Comparison of ENCODE assay signal across 15 cellular contexts in the genomic region with DNA sequence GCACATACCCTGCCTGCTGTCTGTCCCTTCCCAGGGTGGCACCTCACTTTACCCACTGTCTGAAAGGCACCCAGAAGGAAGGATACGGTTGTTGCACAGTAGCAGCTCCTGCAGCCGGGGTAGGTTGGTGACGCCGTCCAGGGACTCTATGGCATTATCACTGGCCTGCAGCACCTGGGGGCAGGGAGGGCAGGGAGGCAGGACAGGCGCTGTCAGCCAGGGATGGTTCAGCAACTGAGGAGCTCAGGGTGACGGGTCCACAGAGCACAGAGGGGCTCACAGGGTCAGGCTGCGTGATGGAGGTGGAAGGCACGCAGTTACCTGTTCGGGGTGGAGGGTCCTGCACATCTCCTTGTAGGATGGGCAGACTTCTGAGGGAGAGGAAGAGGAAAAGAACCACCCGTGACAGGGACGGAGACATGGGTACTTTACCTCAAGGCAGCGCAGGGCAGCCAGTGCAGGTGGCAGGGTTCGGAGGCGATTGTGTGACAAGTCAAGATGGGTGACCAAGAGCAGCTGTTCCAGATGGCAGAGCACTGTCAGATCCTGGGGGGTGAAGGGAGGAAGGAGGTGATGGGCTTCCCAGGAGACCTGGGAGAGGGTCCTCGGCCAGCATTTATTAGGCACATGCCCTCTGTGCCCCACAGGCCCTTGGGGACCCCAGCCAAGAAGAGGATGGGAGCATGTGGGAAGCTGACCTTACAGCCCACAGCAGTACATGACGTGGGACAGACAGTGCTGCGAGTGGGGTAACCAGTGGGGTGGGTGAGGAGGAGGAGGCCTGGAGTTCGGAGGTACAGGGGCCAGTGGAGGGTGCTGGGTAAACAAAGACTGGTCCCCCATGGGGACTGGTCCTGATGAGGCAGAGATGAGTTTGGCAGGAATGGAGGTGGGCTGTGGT. TPM values are rescaled to one million over a fixed set of nuclear protein-coding genes. Genes with fewer than 3 reads are reported as not detected.
DNase-seq lines count a peak whose midpoint lies in the region; ATAC-seq lines count a peak whose summit lies in the region.
"Had no signal": no experiment of that assay in that cellular context is flagged by ENCODE, and none has a peak within 500 bp of the region (broad histone marks: within the 10 kb centered on the region; RNA-seq: fewer than 3 reads in every experiment).

No MANE protein-coding gene starts in this region.

- H3K9me3 Mint-ChIP-seq in activated T-helper 1 cell treated with anti-CD3 and anti-CD28 coated beads, Interleukin-12 subunit alpha, Interleukin-12 subunit beta, Interleukin-2, Interleukin-4 antibody, amounts not matched to agents 30 ng/mL and 10 ng/mL and 1 ng/mL, durations not matched to agents 14 hours and 24 hours and 36 hours, result no peaks in the 10 kb centered on the region
- H3K9me3 Mint-ChIP-seq in immature natural killer cell, result no peaks in the 10 kb centered on the region
- no peaks in the 10 kb centered on the region for H3K9me3 Mint-ChIP-seq in stimulated activated memory B cell treated with anti-CD40 and anti-IgM and Interleukin-4, amounts not matched to agents 10 μg/mL and 1 μg/mL and 100 μg/mL, for 72 hours
- H3K9me3 Mint-ChIP-seq: CD8-positive, alpha-beta memory T cell had no signal

- no peak overlapping the region for H3K27ac Mint-ChIP-seq in activated T-helper 1 cell treated with anti-CD3 and anti-CD28 coated beads, Interleukin-12 subunit alpha, Interleukin-12 subunit beta, Interleukin-2, Interleukin-4 antibody, amounts not matched to agents 30 ng/mL and 10 ng/mL and 1 ng/mL, durations not matched to agents 14 hours and 24 hours and 36 hours
- H3K27ac Mint-ChIP-seq in immature natural killer cell, result peak overlapping the region in 4 of 6 donors; percentile 29 to 74 (median 58)
- H3K27ac Mint-ChIP-seq in stimulated activated memory B cell treated with anti-CD40 and anti-IgM and Interleukin-4, amounts not matched to agents 10 μg/mL and 1 μg/mL and 100 μg/mL, for 72 hours, result peak overlapping the region; percentile 12

- intact Hi-C loops in left cardiac atrium (cut with DNase I), result no loop called here
- intact Hi-C loops in Right ventricle myocardium inferior (cut with DNase I), result no loop called here
- intact Hi-C loops in activated T-helper 1 cell treated with anti-CD3 and anti-CD28 coated beads, Interleukin-12 subunit alpha, Interleukin-12 subunit beta, Interleukin-2, Interleukin-4 antibody, amounts not matched to agents 30 ng/mL and 10 ng/mL and 1 ng/mL, durations not matched to agents 14 hours and 24 hours and 36 hours (cut with micrococcal nuclease), result no loop called here

- peaks cover 16% of the 10 kb centered on the region for H3K36me3 Mint-ChIP-seq in activated T-helper 1 cell treated with anti-CD3 and anti-CD28 coated beads, Interleukin-12 subunit alpha, Interleukin-12 subunit beta, Interleukin-2, Interleukin-4 antibody, amounts not matched to agents 30 ng/mL and 10 ng/mL and 1 ng/mL, durations not matched to agents 14 hours and 24 hours and 36 hours (ENCODE audit: low read depth)
- H3K36me3 Mint-ChIP-seq in immature natural killer cell, result peaks cover 11 to 26% (median 17%) of the 10 kb centered on the region in 3 donors
- peaks cover 32% of the 10 kb centered on the region for H3K36me3 Mint-ChIP-seq in stimulated activated memory B cell treated with anti-CD40 and anti-IgM and Interleukin-4, amounts not matched to agents 10 μg/mL and 1 μg/mL and 100 μg/mL, for 72 hours

- H3K4me1 Mint-ChIP-seq in activated T-helper 1 cell treated with anti-CD3 and anti-CD28 coated beads, Interleukin-12 subunit alpha, Interleukin-12 subunit beta, Interleukin-2, Interleukin-4 antibody, amounts not matched to agents 30 ng/mL and 10 ng/mL and 1 ng/mL, durations not matched to agents 14 hours and 24 hours and 36 hours (ENCODE audit: low read depth), result peaks cover 19% of the 10 kb centered on the region
- peaks cover 11 to 15% of the 10 kb centered on the region in 2 donors for H3K4me1 Mint-ChIP-seq in immature natural killer cell
- H3K4me1 Mint-ChIP-seq in stimulated activated memory B cell treated with anti-CD40 and anti-IgM and Interleukin-4, amounts not matched to agents 10 μg/mL and 1 μg/mL and 100 μg/mL, for 72 hours, result peaks cover 13% of the 10 kb centered on the region

- H3K27me3 Mint-ChIP-seq in activated T-helper 1 cell treated with anti-CD3 and anti-CD28 coated beads, Interleukin-12 subunit alpha, Interleukin-12 subunit beta, Interleukin-2, Interleukin-4 antibody, amounts not matched to agents 30 ng/mL and 10 ng/mL and 1 ng/mL, durations not matched to agents 14 hours and 24 hours and 36 hours (ENCODE audit: insufficient read depth), result no peaks in the 10 kb centered on the region
- H3K27me3 Mint-ChIP-seq in immature natural killer cell (ENCODE audit: low read depth in 3 of 3), result peaks cover 6% of the 10 kb centered on the region in 3 donors
- H3K27me3 Mint-ChIP-seq in stimulated activated memory B cell treated with anti-CD40 and anti-IgM and Interleukin-4, amounts not matched to agents 10 μg/mL and 1 μg/mL and 100 μg/mL, for 72 hours, result no peaks in the 10 kb centered on the region

- peak overlapping the region; percentile 22 for H3K4me3 Mint-ChIP-seq in activated T-helper 1 cell treated with anti-CD3 and anti-CD28 coated beads, Interleukin-12 subunit alpha, Interleukin-12 subunit beta, Interleukin-2, Interleukin-4 antibody, amounts not matched to agents 30 ng/mL and 10 ng/mL and 1 ng/mL, durations not matched to agents 14 hours and 24 hours and 36 hours
- H3K4me3 Mint-ChIP-seq in immature natural killer cell, result no peak overlapping the region
- H3K4me3 Mint-ChIP-seq in stimulated activated memory B cell treated with anti-CD40 and anti-IgM and Interleukin-4, amounts not matched to agents 10 μg/mL and 1 μg/mL and 100 μg/mL, for 72 hours, result no peak overlapping the region

- ATAC-seq in left cardiac atrium, result no peak
- no peak for ATAC-seq in Right ventricle myocardium inferior
- no peak for ATAC-seq in stimulated activated memory B cell treated with anti-CD40 and anti-IgM and Interleukin-4, amounts not matched to agents 10 μg/mL and 1 μg/mL and 100 μg/mL, for 72 hours
- no peak for ATAC-seq in HG03097 (IDR thresholded peaks at IDR 0.05; ENCODE audit: low FRiP score, unreplicated experiment)
- no peak for ATAC-seq in activated CD4-positive, CD25-positive, alpha-beta regulatory T cell treated with anti-CD3 and anti-CD28 coated beads, Interleukin-2, amount 50 U/mL, for 24 hours
- ATAC-seq: Panc1 had no signal

- DNase-seq in left cardiac atrium (peak; percentile 7), Right ventricle myocardium inferior (ENCODE audit: missing footprints) (no peak), immature natural killer cell (no peak), RPMI8226 (no peak)
- no peak for DNase-seq in activated T-helper 1 cell treated with anti-CD3 and anti-CD28 coated beads, Interleukin-12 subunit alpha, Interleukin-12 subunit beta, Interleukin-2, Interleukin-4 antibody, amounts not matched to agents 30 ng/mL and 10 ng/mL and 1 ng/mL, durations not matched to agents 14 hours and 24 hours and 36 hours (ENCODE audit: low spot score)
- DNase-seq: CD8-positive, alpha-beta memory T cell; GF-D8; NCI-H1436; NCI-H2081; NCI-H510A treated with DMSO at 0.1 percent for 48 hours; SIG-M5 had no signal

RNA-seq across cellular contexts. Expression of gene TGM1, which starts 3.6 kb away (rescaled TPM):
- total RNA-seq in left cardiac atrium, result 1 to 10 TPM; 5.5 to 6.4 TPM
- total RNA-seq in Right ventricle myocardium inferior, result 1.1 TPM
- total RNA-seq in activated T-helper 1 cell treated with anti-CD3 and anti-CD28 coated beads, Interleukin-12 subunit alpha, Interleukin-12 subunit beta, Interleukin-2, Interleukin-4 antibody, amounts not matched to agents 30 ng/mL and 10 ng/mL and 1 ng/mL, durations not matched to agents 14 hours and 24 hours and 36 hours, result 4.1 and 4.8 TPM in 2 replicates
- under 1 TPM in 1 of 3 donors, not detected in 2; 0.41 TPM for polyA plus RNA-seq in immature natural killer cell
- polyA plus RNA-seq: CD8-positive, alpha-beta memory T cell had no signal

RNA-seq across cellular contexts. Expression of gene RABGGTA, which starts 4.8 kb away (rescaled TPM):
- total RNA-seq in left cardiac atrium (10 to 100 TPM; 16.1 to 18.6 TPM), Right ventricle myocardium inferior (21.5 TPM)
- total RNA-seq in activated T-helper 1 cell treated with anti-CD3 and anti-CD28 coated beads, Interleukin-12 subunit alpha, Interleukin-12 subunit beta, Interleukin-2, Interleukin-4 antibody, amounts not matched to agents 30 ng/mL and 10 ng/mL and 1 ng/mL, durations not matched to agents 14 hours and 24 hours and 36 hours, result 52.2 and 54.4 TPM in 2 replicates
- polyA plus RNA-seq in immature natural killer cell, result 10 to 100 TPM; 23.3 to 52.0 (median 38.6) TPM

RNA-seq across cellular contexts. Expression of gene TINF2, which starts 24.2 kb away (rescaled TPM):
- total RNA-seq in left cardiac atrium, result 10 to 100 TPM; 45.3 to 49.2 TPM
- 33.0 TPM for total RNA-seq in Right ventricle myocardium inferior
- 90.9 and 95.9 TPM in 2 replicates for total RNA-seq in activated T-helper 1 cell treated with anti-CD3 and anti-CD28 coated beads, Interleukin-12 subunit alpha, Interleukin-12 subunit beta, Interleukin-2, Interleukin-4 antibody, amounts not matched to agents 30 ng/mL and 10 ng/mL and 1 ng/mL, durations not matched to agents 14 hours and 24 hours and 36 hours
- polyA plus RNA-seq in immature natural killer cell, result 100 to 1,000 TPM; 248 to 289 (median 249) TPM

RNA-seq across cellular contexts. Expression of gene DHRS1, which starts 33.0 kb away (rescaled TPM):
- total RNA-seq in left cardiac atrium (1 to 10 TPM; 7.9 to 8.4 TPM), Right ventricle myocardium inferior (8.3 TPM)
- total RNA-seq in activated T-helper 1 cell treated with anti-CD3 and anti-CD28 coated beads, Interleukin-12 subunit alpha, Interleukin-12 subunit beta, Interleukin-2, Interleukin-4 antibody, amounts not matched to agents 30 ng/mL and 10 ng/mL and 1 ng/mL, durations not matched to agents 14 hours and 24 hours and 36 hours, result 7.5 TPM in 2 replicates
- 10 to 100 TPM; 31.4 to 35.9 (median 31.7) TPM for polyA plus RNA-seq in immature natural killer cell

RNA-seq across cellular contexts. Expression of gene NOP9, which starts 33.1 kb away (rescaled TPM):
- total RNA-seq in left cardiac atrium, result 10 to 100 TPM; 17.5 to 21.7 TPM
- total RNA-seq in Right ventricle myocardium inferior, result 23.0 TPM
- total RNA-seq in activated T-helper 1 cell treated with anti-CD3 and anti-CD28 coated beads, Interleukin-12 subunit alpha, Interleukin-12 subunit beta, Interleukin-2, Interleukin-4 antibody, amounts not matched to agents 30 ng/mL and 10 ng/mL and 1 ng/mL, durations not matched to agents 14 hours and 24 hours and 36 hours, result 49.3 and 52.6 TPM in 2 replicates
- polyA plus RNA-seq in immature natural killer cell, result 1 to 10 TPM in 2 of 3 donors, not detected in 1; 1.4 to 2.4 TPM
